Comparison of ENCODE assay signal across 1 cellular context in genomic region chr3:115766587-115767492, GRCh38.
TF ChIP-seq lines count a peak whose summit lies in the region.

No MANE protein-coding gene starts in this region.

TF ChIP-seq in IMR-90, 13 proteins besides CTCF, POLR2A, EP300 and RAD21:
- TF ChIP-seq BHLHE40 (IDR thresholded peaks at IDR 0.05; ENCODE audit: low read depth, low read length) (no peak), FOS (IDR thresholded peaks at IDR 0.05; ENCODE audit: low read depth, low read length) (peak; percentile 71), MAZ (IDR thresholded peaks at IDR 0.05; ENCODE audit: borderline replicate concordance, low read depth, low read length) (no peak), CEBPB (IDR thresholded peaks at IDR 0.05; ENCODE audit: low read depth, low read length) (peak; percentile 85), NFE2L2 (IDR thresholded peaks at IDR 0.05; ENCODE audit: low read depth, low read length) (peak; percentile 83), MAFK (IDR thresholded peaks at IDR 0.05; ENCODE audit: low read depth, low read length) (no peak), RFX5 (IDR thresholded peaks at IDR 0.05; ENCODE audit: low read depth, low read length) (no peak), USF2 (IDR thresholded peaks at IDR 0.05; ENCODE audit: low read depth, low read length) (no peak)
